Comparison of ENCODE assay signal across 1 cellular context in genomic region chr19:1502433-1503088, GRCh38.
TF ChIP-seq lines count a peak whose summit lies in the region.

No MANE protein-coding gene starts in this region.

TF ChIP-seq in HEK293, 187 proteins besides CTCF, POLR2A, EP300 and RAD21 (continued from another document):
- 0 out of 2 replicates have a peak, but pooled peaks have one; percentile 8 for TF ChIP-seq INSM2 (tag by site-specific recombination; IDR thresholded peaks at IDR 0.05)
- no peak for TF ChIP-seq ZNF645 (tag by site-specific recombination; IDR thresholded peaks at IDR 0.05)
- TF ChIP-seq KLF1 (tag by site-specific recombination; IDR thresholded peaks at IDR 0.05): no peak
- no peak for TF ChIP-seq ZNF560 (tag by site-specific recombination; IDR thresholded peaks at IDR 0.05; ENCODE audit: borderline replicate concordance)
- no peak for TF ChIP-seq ZNF404 (tag by site-specific recombination; IDR thresholded peaks at IDR 0.05)
- peak; percentile 15; the same call in 1 of the 2 replicates for TF ChIP-seq ZNF280D (tag by site-specific recombination; IDR thresholded peaks at IDR 0.05)
- no peak for TF ChIP-seq ZSCAN16 (tag by site-specific recombination; IDR thresholded peaks at IDR 0.05)
- no peak for TF ChIP-seq ZNF555 (tag by site-specific recombination; conservative IDR thresholded peaks at IDR 0.05)
- TF ChIP-seq REPIN1 (tag by site-specific recombination; IDR thresholded peaks at IDR 0.05; ENCODE audit: low read depth): no peak
- TF ChIP-seq ZNF221 (tag by site-specific recombination; IDR thresholded peaks at IDR 0.05; ENCODE audit: borderline replicate concordance): no peak
- no peak for TF ChIP-seq ZSCAN23 (tag by site-specific recombination; IDR thresholded peaks at IDR 0.05)
- TF ChIP-seq SCRT1 (tag by site-specific recombination; IDR thresholded peaks at IDR 0.05; ENCODE audit: borderline replicate concordance): 0 out of 2 replicates have a peak, but pooled peaks have one; percentile 38
- TF ChIP-seq ZNF549 (tag by site-specific recombination; IDR thresholded peaks at IDR 0.05): no peak
- no peak for TF ChIP-seq GLIS2 (tag by site-specific recombination; IDR thresholded peaks at IDR 0.05)
TF ChIP-seq in HEK293: peak in this region for 4.
